ENCODE assay signal across 1 cellular context in genomic region chr2:10433948-10434884, GRCh38.
TF ChIP-seq lines count a peak whose summit lies in the region.

No MANE protein-coding gene starts in this region.

TF ChIP-seq in HEK293, 187 proteins besides CTCF, POLR2A, EP300 and RAD21 (continued from another document):
- TF ChIP-seq, protein P1, sequence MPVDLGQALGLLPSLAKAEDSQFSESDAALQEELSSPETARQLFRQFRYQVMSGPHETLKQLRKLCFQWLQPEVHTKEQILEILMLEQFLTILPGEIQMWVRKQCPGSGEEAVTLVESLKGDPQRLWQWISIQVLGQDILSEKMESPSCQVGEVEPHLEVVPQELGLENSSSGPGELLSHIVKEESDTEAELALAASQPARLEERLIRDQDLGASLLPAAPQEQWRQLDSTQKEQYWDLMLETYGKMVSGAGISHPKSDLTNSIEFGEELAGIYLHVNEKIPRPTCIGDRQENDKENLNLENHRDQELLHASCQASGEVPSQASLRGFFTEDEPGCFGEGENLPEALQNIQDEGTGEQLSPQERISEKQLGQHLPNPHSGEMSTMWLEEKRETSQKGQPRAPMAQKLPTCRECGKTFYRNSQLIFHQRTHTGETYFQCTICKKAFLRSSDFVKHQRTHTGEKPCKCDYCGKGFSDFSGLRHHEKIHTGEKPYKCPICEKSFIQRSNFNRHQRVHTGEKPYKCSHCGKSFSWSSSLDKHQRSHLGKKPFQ (tag by site-specific recombination; IDR thresholded peaks at IDR 0.05) = no peak
- TF ChIP-seq HIC1 (tag by site-specific recombination; IDR thresholded peaks at IDR 0.05) = 0 out of 2 replicates have a peak, but pooled peaks have one; percentile 20
